ENCODE assay signal across 24 cellular contexts in the genomic region with DNA sequence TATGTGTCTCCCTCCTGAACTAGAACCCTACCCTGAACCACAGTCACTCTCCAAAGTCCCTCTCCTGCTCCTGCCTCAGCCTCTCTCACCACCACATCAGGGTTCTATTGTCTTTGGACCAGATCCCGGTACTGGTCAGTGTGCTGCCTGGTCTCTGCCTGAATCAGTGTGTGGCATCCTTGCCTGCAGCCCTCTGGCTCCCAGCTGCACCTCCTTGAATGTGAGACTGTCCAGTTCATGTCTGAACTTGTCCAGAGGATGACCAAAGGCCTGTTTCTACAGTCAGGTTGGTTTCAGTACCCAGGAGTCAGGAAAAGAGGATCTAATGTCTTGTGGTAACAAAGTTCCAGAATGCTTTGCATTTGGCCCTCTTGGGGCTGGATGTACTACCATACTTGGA.
DNase-seq lines count a peak whose midpoint lies in the region; FAIRE-seq and TF ChIP-seq lines count a peak whose summit lies in the region.
"Had no signal": no experiment of that assay in that cellular context is flagged by ENCODE, and none has a peak within 500 bp of the region (broad histone marks: within the 10 kb centered on the region; RNA-seq: fewer than 3 reads in every experiment).

No MANE protein-coding gene starts in this region.

- no peaks in the 10 kb centered on the region for H3K27me3 ChIP-seq in H1 (replicated peaks in 1 of 4; ENCODE audit: control insufficient read depth in 3 of 4, extremely low read depth in 1 of 4, insufficient read depth in 3 of 4, low read length in 3 of 4)
- H3K27me3 ChIP-seq: pancreas, suprapubic skin, uterus had no signal

- no peaks in the 10 kb centered on the region for H3K79me1 ChIP-seq in H1 (ENCODE audit: low read depth, low read length)

- TF ChIP-seq CTCF in H1 (IDR thresholded peaks at IDR 0.05; ENCODE audit: control extremely low read depth in 1 of 3, insufficient read depth in 1 of 3, low read depth in 1 of 3, low read length in 3 of 3) (no peak), nephron progenitor cell (IDR thresholded peaks at IDR 0.05) (no peak)

- 78% methylated on average over 1 of the region's 1 CpG; no CpG with 5 or more reads in 1 of the 2 experiments for WGBS in H1 (ENCODE audit: extremely low coverage in 1 of 2, insufficient coverage in 1 of 2, insufficient read length in 1 of 2, insufficient replicate concordance in 2 of 2, low coverage in 1 of 2, low lambda C conversion rate in 2 of 2, missing lambda C conversion rate in 1 of 2), 2 experiments

- H3K27ac Mint-ChIP-seq in nephron progenitor cell, result peak overlapping the region; percentile 77
- no peak overlapping the region for H3K27ac Mint-ChIP-seq in T-helper 2 cell treated with Interferon-gamma antibody and Interleukin-4, amounts not matched to agents 5 μg/mL and 100 μg/mL, for 36 hours
- H3K27ac Mint-ChIP-seq: activated CD8-positive, alpha-beta T cell treated with anti-CD3 and anti-CD28 coated beads, Interleukin-2, amount 10 ng/mL, durations not matched to agents 7 days and 5 days; activated naive CD4-positive, alpha-beta T cell treated with anti-CD3 and anti-CD28 coated beads for 36 hours; IgD-negative memory B cell; naive thymus-derived CD8-positive, alpha-beta T cell had no signal

- TF ChIP-seq RAD21 in H1 (IDR thresholded peaks at IDR 0.05 in 1 of 2, conservative IDR thresholded peaks at IDR 0.05 in 1 of 2; ENCODE audit: low read depth in 2 of 2, low read length in 2 of 2), result no peak

- no peak overlapping the region for H2BK5ac ChIP-seq in H1 (ENCODE audit: low read depth, low read length)

- H3K4ac ChIP-seq in H1 (replicated peaks; ENCODE audit: insufficient read length, low read depth, low read length), result no peak overlapping the region

- no peak overlapping the region for H3K9ac ChIP-seq in H1 (replicated peaks in 1 of 4; ENCODE audit: extremely low read depth in 1 of 4, low read depth in 3 of 4, low read length in 3 of 4)

- H4K20me1 ChIP-seq in H1 (replicated peaks in 1 of 2; ENCODE audit: control insufficient read depth in 1 of 2, insufficient read depth in 2 of 2, low read length in 2 of 2), result no peaks in the 10 kb centered on the region

- H4K5ac ChIP-seq in H1 (ENCODE audit: insufficient read length, low read depth, low read length), result no peak overlapping the region

- no peaks in the 10 kb centered on the region for H3K9me3 Mint-ChIP-seq in nephron progenitor cell
- no peaks in the 10 kb centered on the region for H3K9me3 Mint-ChIP-seq in T-helper 2 cell treated with Interferon-gamma antibody and Interleukin-4, amounts not matched to agents 5 μg/mL and 100 μg/mL, for 36 hours
- H3K9me3 Mint-ChIP-seq: activated naive CD4-positive, alpha-beta T cell treated with anti-CD3 and anti-CD28 coated beads for 36 hours had no signal

- no peak overlapping the region for H2AK5ac ChIP-seq in H1 (ENCODE audit: low read depth, low read length)

- POLR2A ChIA-PET in H1 (lab: Charles Lee; ENCODE audit: partially characterized antibody), result no interaction called here

- H2BK120ac ChIP-seq in H1 (replicated peaks; ENCODE audit: low read depth, low read length), result no peak overlapping the region

- no peaks in the 10 kb centered on the region for H3K36me3 Mint-ChIP-seq in nephron progenitor cell (ENCODE audit: low read depth)
- H3K36me3 Mint-ChIP-seq in T-helper 2 cell treated with Interferon-gamma antibody and Interleukin-4, amounts not matched to agents 5 μg/mL and 100 μg/mL, for 36 hours (ENCODE audit: low read depth), result no peaks in the 10 kb centered on the region
- H3K36me3 Mint-ChIP-seq: CD14-positive monocyte; naive thymus-derived CD8-positive, alpha-beta T cell had no signal

- no peaks in the 10 kb centered on the region for H3K4me1 ChIP-seq in H1 (replicated peaks in 1 of 4; ENCODE audit: control insufficient read depth in 3 of 4, insufficient read depth in 4 of 4, low read length in 3 of 4)
- H3K4me1 ChIP-seq: pancreas, uterus had no signal

- no peaks in the 10 kb centered on the region for H3K36me3 ChIP-seq in H1 (ENCODE audit: control insufficient read depth in 2 of 4, insufficient read depth in 4 of 4, low read length in 3 of 4)
- H3K36me3 ChIP-seq: pancreas, suprapubic skin, uterus had no signal

- peak; percentile 48 for DNase-seq in EL
- DNase-seq in MV-4-11 (lab: John Stamatoyannopoulos, UW), result peak; percentile 11
- DNase-seq in H1 (ENCODE audit: low read depth in 1 of 2, low spot score in 2 of 2), result no peak
- no peak for DNase-seq in nephron progenitor cell
- no peak for DNase-seq in NCI-H2171 treated with DMSO at 0.1 percent for 48 hours (lab: John Stamatoyannopoulos, UW)
- no peak for DNase-seq in NOMO-1 treated with dmso at 0.1 percent for 144 hours (lab: John Stamatoyannopoulos, UW; ENCODE audit: unreplicated experiment)
- DNase-seq in NCI-H2029 treated with DMSO at 0.1 percent for 48 hours (lab: John Stamatoyannopoulos, UW), result no peak
- no peak for DNase-seq in T-helper 2 cell treated with Interferon-gamma antibody and Interleukin-4, amounts not matched to agents 5 μg/mL and 100 μg/mL, for 36 hours (ENCODE audit: low spot score)
- DNase-seq: activated CD8-positive, alpha-beta T cell treated with anti-CD3 and anti-CD28 coated beads, Interleukin-2, amount 10 ng/mL, durations not matched to agents 7 days and 5 days; activated naive CD4-positive, alpha-beta T cell treated with anti-CD3 and anti-CD28 coated beads for 36 hours; head of caudate nucleus; left colon; MM.1S; naive thymus-derived CD8-positive, alpha-beta T cell; NCI-H1436 treated with DMSO at 0.1 percent for 48 hours; NCI-H526 treated with DMSO at 0.1 percent for 48 hours; pancreas; right cardiac atrium; T1000; uterus had no signal

- peak overlapping the region; percentile 12; the same call in 1 of the 2 replicates for H2AFZ ChIP-seq in H1 (ENCODE audit: low read length)

- no peak overlapping the region for H3K18ac ChIP-seq in H1 (ENCODE audit: extremely low read depth, low read length)

- no peak overlapping the region for H3K4me3 ChIP-seq in H1 (ENCODE audit: extremely low read depth in 1 of 4, insufficient read depth in 2 of 4, low read depth in 3 of 4, low read length in 4 of 4)
- H3K4me3 ChIP-seq: pancreas, suprapubic skin, uterus had no signal

- no peak overlapping the region for H3K4me2 ChIP-seq in H1 (ENCODE audit: insufficient read depth in 1 of 2, low read depth in 2 of 2, low read length in 2 of 2)

- no peak for FAIRE-seq in H1 (lab: Jason Lieb, UNC)
- FAIRE-seq: D721Med, pancreas had no signal

- no peak overlapping the region for H3K4me3 Mint-ChIP-seq in nephron progenitor cell
- no peak overlapping the region for H3K4me3 Mint-ChIP-seq in T-helper 2 cell treated with Interferon-gamma antibody and Interleukin-4, amounts not matched to agents 5 μg/mL and 100 μg/mL, for 36 hours
- H3K4me3 Mint-ChIP-seq: activated CD8-positive, alpha-beta T cell treated with anti-CD3 and anti-CD28 coated beads, Interleukin-2, amount 10 ng/mL, durations not matched to agents 7 days and 5 days; activated naive CD4-positive, alpha-beta T cell treated with anti-CD3 and anti-CD28 coated beads for 36 hours; CD14-positive monocyte; IgD-negative memory B cell; naive thymus-derived CD8-positive, alpha-beta T cell had no signal

- no peak overlapping the region for H2BK12ac ChIP-seq in H1 (ENCODE audit: low read depth, low read length)

- no peaks in the 10 kb centered on the region for H3K4me1 Mint-ChIP-seq in nephron progenitor cell
- no peaks in the 10 kb centered on the region for H3K4me1 Mint-ChIP-seq in T-helper 2 cell treated with Interferon-gamma antibody and Interleukin-4, amounts not matched to agents 5 μg/mL and 100 μg/mL, for 36 hours (ENCODE audit: low read depth)
- H3K4me1 Mint-ChIP-seq: IgD-negative memory B cell; naive thymus-derived CD8-positive, alpha-beta T cell had no signal

- peaks cover 11% of the 10 kb centered on the region for H3K27me3 Mint-ChIP-seq in nephron progenitor cell (ENCODE audit: low read depth, poor library complexity)
- H3K27me3 Mint-ChIP-seq in T-helper 2 cell treated with Interferon-gamma antibody and Interleukin-4, amounts not matched to agents 5 μg/mL and 100 μg/mL, for 36 hours (ENCODE audit: low read depth), result peaks cover 5% of the 10 kb centered on the region
- H3K27me3 Mint-ChIP-seq: IgD-negative memory B cell had no signal

- CTCF ChIA-PET in H1 (lab: Charles Lee; ENCODE audit: partially characterized antibody), result interaction anchor here (1.0 kb wide), 1 partner anchor 113 kb away, joined by 3 read pairs; no protein-coding TSS in a partner anchor

- H4K91ac ChIP-seq in H1 (replicated peaks; ENCODE audit: insufficient read length, low read length), result no peak overlapping the region

- H2BK15ac ChIP-seq in H1 (ENCODE audit: low read length), result no peak overlapping the region

- H4K8ac ChIP-seq in H1 (ENCODE audit: extremely low read depth, insufficient read depth, low read length), result no peak overlapping the region

- no peaks in the 10 kb centered on the region for H3K79me2 ChIP-seq in H1 (ENCODE audit: control insufficient read depth in 1 of 2, insufficient read depth in 2 of 2, low read length in 2 of 2)

- no peaks in the 10 kb centered on the region for H3K23me2 ChIP-seq in H1 (ENCODE audit: low read depth, low read length)

- no peak overlapping the region for H2BK20ac ChIP-seq in H1 (ENCODE audit: low read length)

- no peak overlapping the region for H3K27ac ChIP-seq in H1 (ENCODE audit: low read depth, low read length)
- H3K27ac ChIP-seq: pancreas, suprapubic skin, uterus had no signal

- H3K23ac ChIP-seq in H1 (ENCODE audit: insufficient read length), result no peak overlapping the region

- TF ChIP-seq EP300 in H1 (IDR thresholded peaks at IDR 0.05; ENCODE audit: borderline replicate concordance in 1 of 2, low read depth in 2 of 2, low read length in 2 of 2), result no peak

- TF ChIP-seq POLR2A in H1 (IDR thresholded peaks at IDR 0.05; ENCODE audit: control extremely low read depth in 1 of 2, low read depth in 2 of 2, low read length in 2 of 2), result no peak

- no peak overlapping the region for H3K56ac ChIP-seq in H1 (replicated peaks; ENCODE audit: insufficient read length, low read depth, low read length)

- no peaks in the 10 kb centered on the region for H3K9me3 ChIP-seq in H1 (ENCODE audit: insufficient read depth in 2 of 2, low read depth in 1 of 2, low read length in 1 of 2)
- H3K9me3 ChIP-seq: pancreas, suprapubic skin, uterus had no signal

- H3K14ac ChIP-seq in H1 (ENCODE audit: insufficient read length), result no peak overlapping the region

TF ChIP-seq in H1, 55 proteins besides CTCF, POLR2A, EP300 and RAD21 (continues in another document):
- TF ChIP-seq CREB1 (IDR thresholded peaks at IDR 0.05), result no peak

Comparison
In these comparisons a context has a peak if more than half of its experiments do, and no peak if none do; other contexts are left out.
1. DNase-seq: peak in EL (single experiment) and MV-4-11 (single experiment); none in H1 (0 of 2), nephron progenitor cell (single experiment), NCI-H2171 treated with DMSO at 0.1 percent for 48 hours (single experiment), NOMO-1 treated with dmso at 0.1 percent for 144 hours (single experiment), NCI-H2029 treated with DMSO at 0.1 percent for 48 hours (single experiment) and T-helper 2 cell treated with Interferon-gamma antibody and Interleukin-4, amounts not matched to agents 5 μg/mL and 100 μg/mL, for 36 hours (single experiment).